Comparison of ENCODE assay signal across 8 cellular contexts in genomic region chr2:64453710-64454315, GRCh38. TPM values are rescaled to one million over a fixed set of nuclear protein-coding genes. Genes with fewer than 3 reads are reported as not detected.
DNase-seq lines count a peak whose midpoint lies in the region; ATAC-seq and TF ChIP-seq lines count a peak whose summit lies in the region.

LGALSL (plus strand) TSS chr2:64454162; CDS start chr2:64454546, 384 bp downstream.

- CTCF ChIA-PET in SK-N-SH (lab: Yijun Ruan, JAX), result interaction anchor here (1.0 to 1.8 kb wide), 2 partner anchors 69 to 123 kb away, joined by 3 to 5 read pairs; no protein-coding TSS in a partner anchor

- POLR2A ChIA-PET in SK-N-SH (lab: Yijun Ruan, JAX), result no interaction called here

- DNase-seq in DMS53 treated with DMSO at 0.1 percent for 48 hours (lab: John Stamatoyannopoulos, UW; ENCODE audit: unreplicated experiment) (peak; percentile 47), SK-N-SH (peak; percentile 94), cortex of kidney (lab: John Stamatoyannopoulos, UW) (peak; percentile 37), left lobe of liver (ENCODE audit: low spot score) (peak; percentile 86)
- DNase-seq in stimulated activated naive CD8-positive, alpha-beta T cell treated with anti-CD3 and anti-CD28 coated beads, Interleukin-15, Interleukin-2, amounts not matched to agents 100 U/mL and 50 U/mL, for 24 hours, result no peak
- no peak for DNase-seq in stimulated activated CD4-positive, alpha-beta T cell treated with anti-CD3 and anti-CD28 coated beads, Interleukin-4, amount 100 ng/mL, for 4 hours

- TF ChIP-seq EP300 in SK-N-SH (IDR thresholded peaks at IDR 0.05; ENCODE audit: borderline replicate concordance in 1 of 2, low read depth in 1 of 2, low read length in 1 of 2), result no peak

- no peaks in the 10 kb centered on the region for H3K9me3 ChIP-seq in SK-N-SH

- H3K36me3 ChIP-seq in SK-N-SH (replicated peaks in 1 of 2; ENCODE audit: control insufficient read depth in 1 of 2, insufficient read depth in 2 of 2, low read length in 1 of 2), result peaks cover 16 to 19% of the 10 kb centered on the region in 2 experiments

- peak within 1 kb of the TSS; percentile 89 for H3K4me2 ChIP-seq in SK-N-SH

- H2AFZ ChIP-seq in SK-N-SH (ENCODE audit: low read depth), result peak within 1 kb of the TSS; percentile 94

- peak within 1 kb of the TSS; percentile 73 to 85 for H3K4me3 ChIP-seq in SK-N-SH (ENCODE audit: low read depth in 2 of 2, low read length in 1 of 2)

- TF ChIP-seq RAD21 in SK-N-SH (IDR thresholded peaks at IDR 0.05; ENCODE audit: low read length), result no peak

- no peaks in the 10 kb centered on the region for H3K9me2 ChIP-seq in SK-N-SH

- no peaks in the 10 kb centered on the region for H4K20me1 ChIP-seq in SK-N-SH (ENCODE audit: insufficient read depth)

- peaks cover 8% of the 10 kb centered on the region for H3F3A ChIP-seq in SK-N-SH (replicated peaks; ENCODE audit: insufficient read depth)

- H3K9ac ChIP-seq in SK-N-SH, result peak within 1 kb of the TSS; percentile 69

- WGBS in SK-N-SH (ENCODE audit: low lambda C conversion rate), result 7% methylated on average over 5 of the region's 50 CpGs

- peak within 1 kb of the TSS; percentile 60 to 82 for H3K27ac ChIP-seq in SK-N-SH (ENCODE audit: low read depth in 2 of 2, low read length in 1 of 2)

- no peaks in the 10 kb centered on the region for H3K27me3 ChIP-seq in SK-N-SH (ENCODE audit: insufficient read depth)

- peaks cover 3 to 10% of the 10 kb centered on the region in 2 experiments; a peak in 3 of 4 replicates for H3K4me1 ChIP-seq in SK-N-SH (ENCODE audit: control insufficient read depth in 1 of 2, insufficient read depth in 2 of 2, low read depth in 1 of 2, low read length in 1 of 2)

- no peak for TF ChIP-seq CTCF in SK-N-SH (IDR thresholded peaks at IDR 0.05)

- peak; percentile 66 for ATAC-seq in GM19372 (IDR thresholded peaks at IDR 0.05; ENCODE audit: low read depth, unreplicated experiment)
- peak; percentile 57 for ATAC-seq in HG03442 (IDR thresholded peaks at IDR 0.05; ENCODE audit: unreplicated experiment)
- peak; percentile 88 for ATAC-seq in left lobe of liver
- ATAC-seq in stimulated activated naive CD8-positive, alpha-beta T cell treated with anti-CD3 and anti-CD28 coated beads, Interleukin-15, Interleukin-2, amounts not matched to agents 100 U/mL and 50 U/mL, for 24 hours, result peak; percentile 69

- no peaks in the 10 kb centered on the region for H3K79me2 ChIP-seq in SK-N-SH (ENCODE audit: insufficient read depth)

TF ChIP-seq in SK-N-SH, 30 proteins besides CTCF, POLR2A, EP300 and RAD21:
- TF ChIP-seq ZBTB33 (IDR thresholded peaks at IDR 0.05; ENCODE audit: borderline replicate concordance, low read depth), result no peak
- TF ChIP-seq USF1 (IDR thresholded peaks at IDR 0.05; ENCODE audit: borderline replicate concordance, low read depth), result peak; percentile 40; the same call in 1 of the 2 replicates
- no peak for TF ChIP-seq PBX3 (IDR thresholded peaks at IDR 0.05)
- 0 out of 2 replicates have a peak, but pooled peaks have one; percentile 25 for TF ChIP-seq MXI1 (IDR thresholded peaks at IDR 0.05; ENCODE audit: low read depth, low read length)

RNA-seq across cellular contexts. Expression of gene LGALSL, which starts in this region (rescaled TPM):
- polyA plus RNA-seq in SK-N-SH (2012; rRNA removed), result 4.9 and 6.5 TPM in 2 replicates
- polyA plus RNA-seq in SK-N-SH (2012; cell fraction: cytosol; rRNA removed), result 5.1 and 6.4 TPM in 2 replicates
- polyA plus RNA-seq in SK-N-SH (2012; cell fraction: nucleus; rRNA removed), result 2.8 and 3.3 TPM in 2 replicates
- total RNA-seq in left lobe of liver, result 5.5 TPM

Comparison
In these comparisons a context has a peak if more than half of its experiments do, and no peak if none do; other contexts are left out.
1. DNase-seq: peak in DMS53 treated with DMSO at 0.1 percent for 48 hours (single experiment), SK-N-SH (single experiment), cortex of kidney (single experiment) and left lobe of liver (single experiment); none in stimulated activated naive CD8-positive, alpha-beta T cell treated with anti-CD3 and anti-CD28 coated beads, Interleukin-15, Interleukin-2, amounts not matched to agents 100 U/mL and 50 U/mL, for 24 hours (single experiment) and stimulated activated CD4-positive, alpha-beta T cell treated with anti-CD3 and anti-CD28 coated beads, Interleukin-4, amount 100 ng/mL, for 4 hours (0 of 2).
2. Peak in every context shown above with its lines, with median percentiles within 50 percentile points of each other: ATAC-seq.